Comparison of ENCODE assay signal across 16 cellular contexts in the genomic region with DNA sequence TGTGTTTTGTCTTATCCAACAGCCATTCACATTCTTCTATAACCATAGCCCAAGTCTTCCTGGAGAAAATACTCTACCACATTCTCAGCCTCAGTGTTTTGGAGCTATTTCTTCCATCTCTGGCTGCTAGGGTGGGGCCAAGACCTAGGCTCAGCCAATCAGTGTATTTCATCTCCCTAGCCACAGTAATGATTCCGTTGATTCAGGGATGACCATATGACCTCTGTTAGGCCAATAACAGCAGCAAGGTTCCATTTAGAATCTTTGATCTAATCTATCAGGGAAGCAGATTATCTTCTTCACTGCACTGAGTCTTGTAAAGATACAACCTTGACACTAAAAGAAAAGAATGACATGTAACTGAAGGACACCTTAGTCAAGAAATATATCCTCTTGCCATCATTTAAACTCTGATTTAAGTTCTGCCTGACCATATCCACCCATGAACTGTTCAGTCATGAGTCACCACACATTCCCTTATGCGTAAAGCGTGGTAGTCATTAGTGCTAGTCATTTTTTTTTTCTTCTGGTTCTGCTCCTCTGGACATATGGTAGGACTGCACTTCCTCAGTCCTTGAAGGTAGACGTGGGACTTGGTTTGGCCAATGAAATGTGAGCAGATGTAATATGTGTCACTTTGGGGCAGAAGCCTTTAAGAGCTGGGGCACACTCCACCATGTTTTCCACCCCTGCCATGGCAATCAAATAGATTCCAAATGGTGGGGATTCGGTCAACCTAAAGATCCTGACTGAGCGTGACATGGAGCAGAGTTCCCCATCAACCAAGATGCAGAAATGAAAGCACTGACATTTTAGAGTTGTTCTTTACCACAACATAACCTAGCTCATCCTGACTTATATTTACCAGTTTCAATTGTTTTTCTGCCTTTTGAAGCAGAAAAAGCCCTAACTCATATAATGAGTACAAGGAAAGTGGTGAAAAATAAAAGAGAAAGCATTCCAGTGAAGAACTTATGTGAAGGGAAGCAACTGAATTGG. TPM values are rescaled to one million over a fixed set of nuclear protein-coding genes. Genes with fewer than 3 reads are reported as not detected.
A peak's percentile ranks its signal among the peaks of the same experiment; 100 is the strongest.
DNase-seq lines count a peak whose midpoint lies in the region; TF ChIP-seq lines count a peak whose summit lies in the region.
"Had no signal": no experiment of that assay in that cellular context is flagged by ENCODE, and none has a peak within 500 bp of the region (broad histone marks: within the 10 kb centered on the region; RNA-seq: fewer than 3 reads in every experiment).

No MANE protein-coding gene starts in this region.

- no peak for TF ChIP-seq POLR2A in breast epithelium (IDR thresholded peaks at IDR 0.05)

- intact Hi-C loops in MCF 10A (cut with micrococcal nuclease) = loop anchor here (5.0 kb wide), 1 partner anchor 90 kb away; a partner anchor contains a TSS
- intact Hi-C loops in breast epithelium (cut with DNase I; ENCODE audit: low total_unique reads) = no loop called here
- intact Hi-C loops in ascending aorta (cut with DNase I) = no loop called here

- no peaks in the 10 kb centered on the region for H3K36me3 ChIP-seq in breast epithelium
- no peaks in the 10 kb centered on the region for H3K36me3 ChIP-seq in ascending aorta
- H3K36me3 ChIP-seq in HAP-1 (replicated peaks) = no peaks in the 10 kb centered on the region
- H3K36me3 ChIP-seq: gastroesophageal sphincter, right lobe of liver had no signal

- in situ Hi-C loops in HAP-1 (cut with MboI; ENCODE audit: low sequenced_read_pairs) = loop anchor here (25.0 kb wide), 1 partner anchor 1610 kb away; no protein-coding TSS in a partner anchor

- POLR2A ChIA-PET in MCF 10A (lab: Yijun Ruan, JAX) = interaction anchor here (0.7 to 3.7 kb wide), 7 partner anchors 11 to 1984 kb away, joined by 3 to 12 read pairs (median 4); a partner anchor contains a TSS

- H3K27me3 Mint-ChIP-seq in MCF 10A (ENCODE audit: insufficient read depth, unreplicated experiment) = no peaks in the 10 kb centered on the region

- no peak for TF ChIP-seq CTCF in MCF 10A (IDR thresholded peaks at IDR 0.05; ENCODE audit: unreplicated experiment)
- no peak for TF ChIP-seq CTCF in breast epithelium (IDR thresholded peaks at IDR 0.05)
- TF ChIP-seq CTCF in fibroblast of villous mesenchyme (IDR thresholded peaks at IDR 0.05; ENCODE audit: insufficient read depth, low read depth, low read length) = no peak
- TF ChIP-seq CTCF in ascending aorta (IDR thresholded peaks at IDR 0.05) = no peak

- CTCF ChIA-PET in MCF 10A (lab: Yijun Ruan, JAX) = interaction anchor here (0.6 to 6.8 kb wide), 8 partner anchors 13 to 1228 kb away, joined by 3 to 39 read pairs (median 4); a partner anchor contains a TSS

- DNase-seq in MCF 10A (ENCODE audit: unreplicated experiment) (peak; percentile 68), breast epithelium (ENCODE audit: low spot score in 2 of 2) (no peak), SW480 (ENCODE audit: low spot score) (peak; percentile 39), fibroblast of villous mesenchyme (ENCODE audit: low read depth) (peak; percentile 42), HK-2 (ENCODE audit: unreplicated experiment) (no peak), ascending aorta (ENCODE audit: low spot score in 2 of 2) (no peak), NCI-H1048 (lab: John Stamatoyannopoulos, UW) (no peak), HAP-1 (ENCODE audit: low spot score in 2 of 2) (no peak)
- DNase-seq: 8988T; activated CD4-positive, alpha-beta memory T cell treated with anti-CD3 and anti-CD28 coated beads for 36 hours; activated gamma-delta T cell treated with Interleukin-2 at 50 U/mL for 16 hours; left cardiac atrium; naive thymus-derived CD4-positive, alpha-beta T cell; right lobe of liver had no signal

- no peaks in the 10 kb centered on the region for H3K36me3 Mint-ChIP-seq in MCF 10A (ENCODE audit: insufficient read depth, unreplicated experiment)
- H3K36me3 Mint-ChIP-seq: activated CD4-positive, alpha-beta memory T cell treated with anti-CD3 and anti-CD28 coated beads for 36 hours; naive thymus-derived CD4-positive, alpha-beta T cell had no signal

- H3K9me3 ChIP-seq in breast epithelium (no peaks in the 10 kb centered on the region), ascending aorta (no peaks in the 10 kb centered on the region), HAP-1 (no peaks in the 10 kb centered on the region)
- H3K9me3 ChIP-seq: gastroesophageal sphincter, right lobe of liver had no signal

- H3K27ac ChIP-seq in breast epithelium (no peak overlapping the region), ascending aorta (no peak overlapping the region)
- H3K27ac ChIP-seq: gastroesophageal sphincter, right lobe of liver had no signal

- H3K27me3 ChIP-seq in breast epithelium (no peaks in the 10 kb centered on the region), ascending aorta (no peaks in the 10 kb centered on the region), HAP-1 (ENCODE audit: low read depth) (no peaks in the 10 kb centered on the region)
- H3K27me3 ChIP-seq: gastroesophageal sphincter, right lobe of liver had no signal

- H3K4me1 Mint-ChIP-seq in MCF 10A (ENCODE audit: insufficient read depth, unreplicated experiment) = peaks cover 21% of the 10 kb centered on the region
- H3K4me1 Mint-ChIP-seq: naive thymus-derived CD4-positive, alpha-beta T cell had no signal

- no peaks in the 10 kb centered on the region for H3K9me3 Mint-ChIP-seq in MCF 10A (ENCODE audit: unreplicated experiment)
- H3K9me3 Mint-ChIP-seq: activated CD4-positive, alpha-beta memory T cell treated with anti-CD3 and anti-CD28 coated beads for 36 hours had no signal

- no peak overlapping the region for H3K4me3 ChIP-seq in breast epithelium
- no peak overlapping the region for H3K4me3 ChIP-seq in fibroblast of villous mesenchyme (ENCODE audit: low read depth, low read length)
- no peak overlapping the region for H3K4me3 ChIP-seq in ascending aorta
- H3K4me3 ChIP-seq in HAP-1 = no peak overlapping the region
- H3K4me3 ChIP-seq: gastroesophageal sphincter, right lobe of liver had no signal

- H3K27ac Mint-ChIP-seq in MCF 10A (ENCODE audit: low read depth, unreplicated experiment) = peak overlapping the region; percentile 18
- H3K27ac Mint-ChIP-seq: activated CD4-positive, alpha-beta memory T cell treated with anti-CD3 and anti-CD28 coated beads for 36 hours; naive thymus-derived CD4-positive, alpha-beta T cell had no signal

- H3K4me3 Mint-ChIP-seq in MCF 10A (ENCODE audit: unreplicated experiment) = no peak overlapping the region
- H3K4me3 Mint-ChIP-seq: activated CD4-positive, alpha-beta memory T cell treated with anti-CD3 and anti-CD28 coated beads for 36 hours; naive thymus-derived CD4-positive, alpha-beta T cell had no signal

- no TSS peak for BruUV-seq in MCF 10A (replicated peaks; lab: Mats Ljungman, UMichigan)

- H3K4me1 ChIP-seq in breast epithelium (no peaks in the 10 kb centered on the region), ascending aorta (no peaks in the 10 kb centered on the region), HAP-1 (no peaks in the 10 kb centered on the region)
- H3K4me1 ChIP-seq: gastroesophageal sphincter, right lobe of liver had no signal

RNA-seq across cellular contexts. Expression of a gene that starts 12.7 kb away (rescaled TPM):
- total RNA-seq in MCF 10A (2022) = 11.4 and 11.7 TPM in 2 replicates
- 10 to 100 TPM; 15.5 to 24.6 (median 23.1) TPM for total RNA-seq in breast epithelium
- total RNA-seq in fibroblast of villous mesenchyme = 23.2 and 35.0 TPM in 2 replicates
- 23.5 TPM for total RNA-seq in ascending aorta

RNA-seq across cellular contexts. Expression of a gene that starts 25.0 kb away (rescaled TPM):
- not detected in 2 replicates for total RNA-seq in MCF 10A (2022)
- total RNA-seq in breast epithelium = under 1 TPM in 1 of 3 donors, not detected in 2; 0.29 TPM
- not detected in 2 replicates for total RNA-seq in fibroblast of villous mesenchyme
- total RNA-seq in ascending aorta = not detected
- total RNA-seq: activated CD4-positive, alpha-beta memory T cell treated with anti-CD3 and anti-CD28 coated beads for 36 hours; chondrocyte; gastroesophageal sphincter; naive thymus-derived CD4-positive, alpha-beta T cell; right lobe of liver had no signal

Comparison
In these comparisons a context has a peak if more than half of its experiments do, and no peak if none do; other contexts are left out.
1. DNase-seq: peak in MCF 10A (single experiment), SW480 (single experiment) and fibroblast of villous mesenchyme (single experiment); none in breast epithelium (0 of 2), HK-2 (single experiment), ascending aorta (0 of 2), NCI-H1048 (single experiment) and HAP-1 (0 of 2).